Comparison of ENCODE assay signal across 13 cellular contexts in genomic region chr12:79692860-79693605, GRCh38. TPM values are rescaled to one million over a fixed set of nuclear protein-coding genes. Genes with fewer than 3 reads are reported as not detected.
DNase-seq lines count a peak whose midpoint lies in the region; ATAC-seq, FAIRE-seq and TF ChIP-seq lines count a peak whose summit lies in the region.
"Had no signal": no experiment of that assay in that cellular context is flagged by ENCODE, and none has a peak within 500 bp of the region (broad histone marks: within the 10 kb centered on the region; RNA-seq: fewer than 3 reads in every experiment).

No MANE protein-coding gene starts in this region.

- POLR2A ChIA-PET in IMR-90 (lab: Charles Lee; ENCODE audit: unreplicated experiment), result no interaction called here
- POLR2A ChIA-PET in activated CD4-positive, alpha-beta T cell treated with anti-CD3 and anti-CD28 coated beads for 36 hours (lab: Charles Lee), result no interaction called here

- WGBS in IMR-90 (ENCODE audit: extremely low coverage in 2 of 2, insufficient read length in 1 of 2), 2 experiments, result no CpG with 5 or more reads among the region's 6 CpGs
- WGBS in mesenchymal stem cell, result 91% methylated on average over 4 of the region's 6 CpGs

- H4K8ac ChIP-seq in IMR-90 (ENCODE audit: low read depth in 2 of 2, low read length in 2 of 2) (no peak overlapping the region; a peak in 1 of 4 replicates), mesenchymal stem cell (ENCODE audit: low read length) (no peak overlapping the region)

- H3K18ac ChIP-seq in IMR-90 (ENCODE audit: low read depth, low read length) (peak overlapping the region; percentile 64; the same call in 1 of the 2 replicates), mesenchymal stem cell (ENCODE audit: low read depth in 1 of 2, low read length in 2 of 2) (no peak overlapping the region)

- TF ChIP-seq CTCF in IMR-90 (conservative IDR thresholded peaks at IDR 0.05; ENCODE audit: low read depth, low read length) (no peak), bronchial epithelial cell (IDR thresholded peaks at IDR 0.05; ENCODE audit: insufficient read depth, low read length, severe bottlenecking) (no peak)

- H3K27me3 ChIP-seq in IMR-90 (ENCODE audit: control insufficient read depth, insufficient read depth, low read length), result no peaks in the 10 kb centered on the region
- no peaks in the 10 kb centered on the region for H3K27me3 ChIP-seq in bronchial epithelial cell (ENCODE audit: control insufficient read depth, insufficient read depth, low read length)
- no peaks in the 10 kb centered on the region for H3K27me3 ChIP-seq in mesenchymal stem cell (ENCODE audit: control insufficient read depth in 1 of 2, insufficient read depth in 1 of 2, low read length in 2 of 2)
- H3K27me3 ChIP-seq: uterus had no signal

- DNase-seq in ACHN, result peak; percentile 35
- peak; percentile 40 for DNase-seq in IMR-90
- peak; percentile 86 for DNase-seq in bronchial epithelial cell (ENCODE audit: low read depth)
- peak; percentile 8 for DNase-seq in mesenchymal stem cell
- no peak for DNase-seq in stimulated activated CD4-positive, alpha-beta T cell treated with anti-CD3 and anti-CD28 coated beads, Interleukin-4, amount 100 ng/mL, for 24 hours
- DNase-seq in activated CD4-positive, alpha-beta T cell treated with anti-CD3 and anti-CD28 coated beads for 36 hours, result no peak
- DNase-seq: BE2C, spleen, uterus had no signal

- no peaks in the 10 kb centered on the region for H3K36me3 Mint-ChIP-seq in activated CD4-positive, alpha-beta T cell treated with anti-CD3 and anti-CD28 coated beads for 36 hours (ENCODE audit: low read depth)

- CTCF ChIA-PET in IMR-90 (lab: Yijun Ruan, JAX), result no interaction called here
- CTCF ChIA-PET in activated CD4-positive, alpha-beta T cell treated with anti-CD3 and anti-CD28 coated beads for 36 hours (lab: Charles Lee), result interaction anchor here (0.8 kb wide), 1 partner anchor 145 kb away, joined by 3 read pairs; no protein-coding TSS in a partner anchor

- no peaks in the 10 kb centered on the region; the same call in none of the 2 replicates for H4K20me1 ChIP-seq in IMR-90 (ENCODE audit: insufficient read depth, low read length)

- no peaks in the 10 kb centered on the region for H3K9me3 Mint-ChIP-seq in activated CD4-positive, alpha-beta T cell treated with anti-CD3 and anti-CD28 coated beads for 36 hours (ENCODE audit: low read depth)

- H4K91ac ChIP-seq in IMR-90 (ENCODE audit: insufficient read depth, low read depth, low read length), result no peak overlapping the region
- no peak overlapping the region for H4K91ac ChIP-seq in mesenchymal stem cell (ENCODE audit: low read length)

- TF ChIP-seq RAD21 in IMR-90 (IDR thresholded peaks at IDR 0.05; ENCODE audit: low read length), result no peak

- TF ChIP-seq POLR2A in IMR-90 (IDR thresholded peaks at IDR 0.05; ENCODE audit: low read depth, low read length), result no peak

- H3K79me1 ChIP-seq in IMR-90 (ENCODE audit: low read depth in 1 of 2, low read length in 2 of 2) (peaks cover 3 to 11% of the 10 kb centered on the region in 2 experiments; a peak in 2 of 4 replicates), mesenchymal stem cell (replicated peaks; ENCODE audit: low read length, poor library complexity, severe bottlenecking) (peaks cover 10% of the 10 kb centered on the region)

- no peak for FAIRE-seq in bronchial epithelial cell (lab: Jason Lieb, UNC)
- FAIRE-seq: frontal cortex had no signal

- H3K36me3 ChIP-seq in IMR-90 (ENCODE audit: control insufficient read depth, insufficient read depth, low read length), result no peaks in the 10 kb centered on the region
- H3K36me3 ChIP-seq in bronchial epithelial cell (ENCODE audit: control insufficient read depth, insufficient read depth, low read length), result no peaks in the 10 kb centered on the region
- H3K36me3 ChIP-seq in mesenchymal stem cell (ENCODE audit: control insufficient read depth in 1 of 2, insufficient read depth in 2 of 2, low read depth in 1 of 2, low read length in 2 of 2), result peaks cover 0 to 4% of the 10 kb centered on the region in 2 experiments
- H3K36me3 ChIP-seq: BE2C, spleen, uterus had no signal

- no peak overlapping the region for H2AK9ac ChIP-seq in IMR-90 (replicated peaks; ENCODE audit: low read depth, low read length, poor library complexity)

- H3K4me3 ChIP-seq in IMR-90 (ENCODE audit: insufficient read depth, low read depth, low read length) (peak overlapping the region; percentile 16; the same call in 1 of the 2 replicates), bronchial epithelial cell (ENCODE audit: low read depth, low read length) (peak overlapping the region; percentile 90), mesenchymal stem cell (ENCODE audit: insufficient read depth in 1 of 2, low read depth in 1 of 2, low read length in 2 of 2) (no peak overlapping the region)
- H3K4me3 ChIP-seq: spleen, uterus had no signal

- ATAC-seq in IMR-90 (ENCODE audit: low read depth), result no peak
- ATAC-seq in HG03354 (IDR thresholded peaks at IDR 0.05; ENCODE audit: poor library complexity, severe bottlenecking, unreplicated experiment), result no peak
- no peak for ATAC-seq in HG03108 (IDR thresholded peaks at IDR 0.05; ENCODE audit: unreplicated experiment)
- ATAC-seq in activated CD4-positive, alpha-beta T cell treated with anti-CD3 and anti-CD28 coated beads for 36 hours, result no peak

- H3K27ac Mint-ChIP-seq in activated CD4-positive, alpha-beta T cell treated with anti-CD3 and anti-CD28 coated beads for 36 hours, result no peak overlapping the region

- no peaks in the 10 kb centered on the region for H3K9me1 ChIP-seq in IMR-90 (ENCODE audit: insufficient read depth, low read length)

- H3K56ac ChIP-seq in IMR-90 (ENCODE audit: extremely low read depth, insufficient read depth, low read length), result no peak overlapping the region

- H2BK12ac ChIP-seq in mesenchymal stem cell (ENCODE audit: low read length in 2 of 2), result no peak overlapping the region

- no peak overlapping the region for H2BK20ac ChIP-seq in IMR-90 (ENCODE audit: low read depth, low read length)

- BruUV-seq in IMR-90 (replicated peaks; lab: Mats Ljungman, UMichigan), result no TSS peak

- peaks cover 6% of the 10 kb centered on the region for H3K4me1 Mint-ChIP-seq in activated CD4-positive, alpha-beta T cell treated with anti-CD3 and anti-CD28 coated beads for 36 hours

- H3K9ac ChIP-seq in IMR-90 (ENCODE audit: low read depth, low read length) (no peak overlapping the region), mesenchymal stem cell (ENCODE audit: low read length) (no peak overlapping the region)
- H3K9ac ChIP-seq: KMS-11 had no signal

- no peak overlapping the region; the same call in 1 of the 2 replicates for H2AK5ac ChIP-seq in IMR-90 (ENCODE audit: low read depth, low read length)
- no peak overlapping the region for H2AK5ac ChIP-seq in mesenchymal stem cell (ENCODE audit: low read length, severe bottlenecking)

- H2AFZ ChIP-seq in IMR-90 (replicated peaks; ENCODE audit: low read length, poor library complexity), result no peak overlapping the region
- H2AFZ ChIP-seq in mesenchymal stem cell (ENCODE audit: low read depth, low read length), result no peak overlapping the region

- no peak overlapping the region for H2BK15ac ChIP-seq in IMR-90 (ENCODE audit: low read depth, low read length)
- no peak overlapping the region for H2BK15ac ChIP-seq in mesenchymal stem cell (ENCODE audit: low read depth, poor library complexity, severe bottlenecking)

- no peak overlapping the region; the same call in 1 of the 2 replicates for H4K5ac ChIP-seq in IMR-90 (ENCODE audit: low read depth, low read length)

- no peak overlapping the region for H3K4me3 Mint-ChIP-seq in activated CD4-positive, alpha-beta T cell treated with anti-CD3 and anti-CD28 coated beads for 36 hours

- H3K4ac ChIP-seq in IMR-90 (ENCODE audit: low read depth, low read length) (0 out of 2 replicates have a peak overlapping the region, but pooled peaks have one; percentile 26), mesenchymal stem cell (ENCODE audit: low read depth in 1 of 2, low read length in 2 of 2) (no peak overlapping the region)

- H2BK120ac ChIP-seq in IMR-90 (ENCODE audit: low read depth, low read length) (no peak overlapping the region), mesenchymal stem cell (ENCODE audit: low read depth, low read length) (no peak overlapping the region)

- H2BK5ac ChIP-seq in IMR-90 (ENCODE audit: low read depth, low read length, poor library complexity, severe bottlenecking) (peak overlapping the region; percentile 52), mesenchymal stem cell (ENCODE audit: low read depth, low read length, poor library complexity, severe bottlenecking) (no peak overlapping the region)

- H3K27me3 Mint-ChIP-seq in activated CD4-positive, alpha-beta T cell treated with anti-CD3 and anti-CD28 coated beads for 36 hours, result peaks cover 39% of the 10 kb centered on the region

- in situ Hi-C loops in ACHN (cut with HindIII; ENCODE audit: low pct_ligation_motif_present, low pct_unique_long_range_greater_than_20kb, low sequenced_read_pairs) (no loop called here), IMR-90 (cut with MboI; ENCODE audit: low sequenced_read_pairs) (no loop called here)

- H3K4me1 ChIP-seq in IMR-90 (ENCODE audit: control insufficient read depth, insufficient read depth, low read length) (peaks cover 10% of the 10 kb centered on the region; the same call in 1 of the 2 replicates), mesenchymal stem cell (ENCODE audit: control insufficient read depth, insufficient read depth, low read depth, low read length) (no peaks in the 10 kb centered on the region)
- H3K4me1 ChIP-seq: BE2C, uterus had no signal

- 0 out of 2 replicates have a peak overlapping the region, but pooled peaks have one; percentile 16 for H3K14ac ChIP-seq in IMR-90 (replicated peaks; ENCODE audit: low read depth, low read length)
- H3K14ac ChIP-seq in mesenchymal stem cell (ENCODE audit: low read length in 2 of 2), result no peak overlapping the region

- H3K27ac ChIP-seq in IMR-90 (ENCODE audit: insufficient read depth, low read length), result no peak overlapping the region
- H3K27ac ChIP-seq in mesenchymal stem cell (ENCODE audit: low read length, poor library complexity, severe bottlenecking), result no peak overlapping the region
- H3K27ac ChIP-seq: KMS-11, spleen had no signal

- H3K9me3 ChIP-seq in IMR-90 (ENCODE audit: control insufficient read depth, insufficient read depth, low read length), result no peaks in the 10 kb centered on the region
- H3K9me3 ChIP-seq in mesenchymal stem cell (ENCODE audit: control insufficient read depth, low read length), result no peaks in the 10 kb centered on the region
- H3K9me3 ChIP-seq: BE2C, spleen, uterus had no signal

- H3K23ac ChIP-seq in IMR-90 (ENCODE audit: low read depth, low read length), result no peak overlapping the region
- no peak overlapping the region for H3K23ac ChIP-seq in mesenchymal stem cell (ENCODE audit: low read length in 2 of 2)

- H3K4me2 ChIP-seq in IMR-90 (ENCODE audit: low read depth, low read length), result peak overlapping the region; percentile 91
- H3K4me2 ChIP-seq in mesenchymal stem cell (ENCODE audit: low read length, poor library complexity, severe bottlenecking), result no peak overlapping the region
- H3K4me2 ChIP-seq: KMS-11 had no signal

- intact Hi-C loops in IMR-90 (cut with micrococcal nuclease), result loop anchor here (1.0 to 5.0 kb wide), 4 partner anchors 84 to 493 kb away; no protein-coding TSS in a partner anchor
- intact Hi-C loops in activated CD4-positive, alpha-beta T cell treated with anti-CD3 and anti-CD28 coated beads for 36 hours (cut with DNase I, micrococcal nuclease), result loop anchor here in 1 of 2 experiments (5.0 kb wide), 1 partner anchor 239 kb away; no protein-coding TSS in a partner anchor

- dilution Hi-C loops in IMR-90 (cut with HindIII; ENCODE audit: low sequenced_read_pairs, unreplicated experiment), result no loop called here

RNA-seq across cellular contexts. Expression of gene PAWR, which starts 2.3 kb away (rescaled TPM):
- total RNA-seq in IMR-90 (2012; rRNA removed), result 13.6 and 34.4 TPM in 2 replicates
- polyA plus RNA-seq in IMR-90 (2012; rRNA removed), result 13.2 and 13.3 TPM in 2 replicates
- polyA plus RNA-seq in IMR-90 (2012; cell fraction: cytosol; rRNA removed), result 9.8 and 10.8 TPM in 2 replicates
- 18.7 and 33.9 TPM in 2 replicates for polyA plus RNA-seq in IMR-90 (2012; cell fraction: nucleus; rRNA removed; ENCODE audit: low replicate concordance)
- total RNA-seq in bronchial epithelial cell, result 69.2 and 100 TPM in 2 replicates
- 15.1 TPM for polyA plus RNA-seq in mesenchymal stem cell (2013, experiment 1 of 2)
- 15.9 TPM for polyA plus RNA-seq in mesenchymal stem cell (2013, experiment 2 of 2)
- total RNA-seq in activated CD4-positive, alpha-beta T cell treated with anti-CD3 and anti-CD28 coated beads for 36 hours, result 10 to 100 TPM in 1 of 2 experiments, 1 to 10 TPM in 1; 7.0 to 10.1 TPM

Comparison
In these comparisons a context has a peak if more than half of its experiments do, and no peak if none do; other contexts are left out.
1. DNase-seq: peak in ACHN (single experiment), IMR-90 (single experiment), bronchial epithelial cell (single experiment) and mesenchymal stem cell (single experiment); none in stimulated activated CD4-positive, alpha-beta T cell treated with anti-CD3 and anti-CD28 coated beads, Interleukin-4, amount 100 ng/mL, for 24 hours (single experiment) and activated CD4-positive, alpha-beta T cell treated with anti-CD3 and anti-CD28 coated beads for 36 hours (single experiment).
2. H3K4me3 ChIP-seq: peak in IMR-90 (single experiment) and bronchial epithelial cell (single experiment); none in mesenchymal stem cell (0 of 2).